1 cellular context compared by ENCODE assay signal in genomic region chr9:129802833-129803678, GRCh38.
TF ChIP-seq lines count a peak whose summit lies in the region.

Gene TOR1B, plus strand, starts transcription at chr9:129803184. Its CDS starts 29 bp downstream, at chr9:129803213.

TF ChIP-seq in H1, 55 proteins besides CTCF, POLR2A, EP300 and RAD21 (continued from another document):
- TF ChIP-seq MAX (IDR thresholded peaks at IDR 0.05), result peak; percentile 54
- TF ChIP-seq TAF1 (IDR thresholded peaks at IDR 0.05; ENCODE audit: low read depth, low read length), result peak; percentile 89
- TF ChIP-seq ASH2L (IDR thresholded peaks at IDR 0.05; ENCODE audit: low read length), result peak; percentile 94
- peak; percentile 27; the same call in 1 of the 2 replicates for TF ChIP-seq SP1 (IDR thresholded peaks at IDR 0.05; ENCODE audit: low read depth, low read length)
- no peak for TF ChIP-seq CBX8 (IDR thresholded peaks at IDR 0.05; ENCODE audit: borderline replicate concordance, low read depth, low read length)
- peak; percentile 17; the same call in 1 of the 2 replicates for TF ChIP-seq E2F6 (IDR thresholded peaks at IDR 0.05)
- TF ChIP-seq SIN3A (conservative IDR thresholded peaks at IDR 0.05 in 1 of 2, IDR thresholded peaks at IDR 0.05 in 1 of 2; ENCODE audit: low read depth in 1 of 2, low read length in 2 of 2), result 0 out of 4 replicates have a peak, but pooled peaks have one; percentile 43 to 57
- TF ChIP-seq TAF7 (optimal IDR thresholded peaks at IDR 0.05; ENCODE audit: borderline replicate concordance, low read depth, low read length), result peak; percentile 71
- peak; percentile 96 for TF ChIP-seq KDM4A (IDR thresholded peaks at IDR 0.05; ENCODE audit: low read depth, low read length, severe bottlenecking)
- peak; percentile 99 for TF ChIP-seq YY1 (IDR thresholded peaks at IDR 0.05; ENCODE audit: low read depth, low read length)
- TF ChIP-seq POLR2AphosphoS5 (IDR thresholded peaks at IDR 0.05; ENCODE audit: low read depth, low read length), result peak; percentile 78
- no peak for TF ChIP-seq CBX5 (IDR thresholded peaks at IDR 0.05; ENCODE audit: low read depth, low read length)
- peak; percentile 89 for TF ChIP-seq RBBP5 (IDR thresholded peaks at IDR 0.05; ENCODE audit: borderline replicate concordance, low read depth, low read length)
- peak; percentile 90; the same call in 1 of the 2 replicates for TF ChIP-seq GABPA (IDR thresholded peaks at IDR 0.05; ENCODE audit: borderline replicate concordance, insufficient read depth, low read length)
- TF ChIP-seq JUN (IDR thresholded peaks at IDR 0.05; ENCODE audit: low read depth, low read length), result no peak
- peak; percentile 73 for TF ChIP-seq TBP (IDR thresholded peaks at IDR 0.05; ENCODE audit: low read depth, low read length)
- no peak for TF ChIP-seq SAP30 (IDR thresholded peaks at IDR 0.05; ENCODE audit: insufficient read depth, insufficient replicate concordance, low read length)
- TF ChIP-seq ZNF274 (IDR thresholded peaks at IDR 0.05; ENCODE audit: borderline replicate concordance, extremely low read depth, low read length), result no peak
- no peak for TF ChIP-seq HDAC2 (IDR thresholded peaks at IDR 0.05; ENCODE audit: borderline replicate concordance in 1 of 2, low read depth in 2 of 2, low read length in 2 of 2)
- 0 out of 2 replicates have a peak, but pooled peaks have one; percentile 1 for TF ChIP-seq SRF (IDR thresholded peaks at IDR 0.05; ENCODE audit: low read depth, low read length)
- peak; percentile 25; the same call in 1 of the 2 replicates for TF ChIP-seq SIX5 (IDR thresholded peaks at IDR 0.05; ENCODE audit: low read depth, low read length)
- TF ChIP-seq PHF8 (conservative IDR thresholded peaks at IDR 0.05; ENCODE audit: low read depth, low read length), result peak; percentile 85
- no peak for TF ChIP-seq KDM5A (IDR thresholded peaks at IDR 0.05; ENCODE audit: low read length)
- no peak for TF ChIP-seq SP4 (IDR thresholded peaks at IDR 0.05; ENCODE audit: low read length)
